In the genomic region with DNA sequence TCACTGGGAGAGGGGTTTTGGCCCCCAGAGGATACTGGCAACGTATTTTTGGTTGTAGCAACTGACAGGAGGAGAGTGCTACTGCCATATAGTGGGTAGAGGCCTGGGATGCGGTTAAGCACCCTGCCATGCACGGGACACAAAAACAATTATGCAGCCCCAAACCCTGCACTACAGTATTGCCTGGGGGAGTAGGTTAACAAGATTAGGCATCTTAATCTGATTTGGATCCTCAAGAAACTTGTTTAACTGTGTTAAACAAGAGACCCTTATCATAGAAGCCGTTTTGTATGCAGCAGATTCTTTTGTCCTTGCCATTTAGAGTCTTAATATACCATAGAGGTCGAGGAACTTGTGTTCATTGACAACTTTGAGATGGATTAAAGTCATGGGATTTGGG, we compare ENCODE assay signal across 13 cellular contexts. TPM values are rescaled to one million over a fixed set of nuclear protein-coding genes. Genes with fewer than 3 reads are reported as not detected.
DNase-seq lines count a peak whose midpoint lies in the region; ATAC-seq and TF ChIP-seq lines count a peak whose summit lies in the region.
"Had no signal": no experiment of that assay in that cellular context is flagged by ENCODE, and none has a peak within 500 bp of the region (broad histone marks: within the 10 kb centered on the region; RNA-seq: fewer than 3 reads in every experiment).

No MANE protein-coding gene starts in this region.

- H3K4me1 ChIP-seq in neural progenitor cell (peaks cover 41% of the 10 kb centered on the region), adrenal gland (replicated peaks in 1 of 2) (peaks cover 6 to 23% of the 10 kb centered on the region in 2 donors)

- DNase-seq in natural killer cell, result no peak
- no peak for DNase-seq in natural killer cell treated with Interleukin-12 subunit alpha and Interleukin-12 subunit beta and Interleukin-15 and Interleukin-18, amount 100 ng/mL, for 72 hours (ENCODE audit: low spot score)
- DNase-seq in epithelial cell of proximal tubule (ENCODE audit: low read depth), result no peak
- DNase-seq in neural progenitor cell (ENCODE audit: low spot score), result peak; percentile 54
- DNase-seq in D341Med (ENCODE audit: low spot score), result no peak
- no peak for DNase-seq in AG20443 (ENCODE audit: low spot score)
- no peak for DNase-seq in adrenal gland
- DNase-seq in GM19238 (ENCODE audit: insufficient read length, low spot score), result no peak
- DNase-seq: activated T-cell treated with anti-CD3 and anti-CD28 coated beads for 4 hours, aorta, DMS79, naive B cell, NCI-H1048 had no signal

- H3K36me3 Mint-ChIP-seq in natural killer cell (no peaks in the 10 kb centered on the region), neural progenitor cell (no peaks in the 10 kb centered on the region)
- H3K36me3 Mint-ChIP-seq in natural killer cell treated with Interleukin-12 subunit alpha and Interleukin-12 subunit beta and Interleukin-15 and Interleukin-18, amount 100 ng/mL, for 72 hours, result no peaks in the 10 kb centered on the region
- H3K36me3 Mint-ChIP-seq: naive B cell had no signal

- H3K4me2 ChIP-seq in neural progenitor cell, result peak overlapping the region; percentile 50

- peaks cover 12% of the 10 kb centered on the region for H4K20me1 ChIP-seq in neural progenitor cell (ENCODE audit: low read depth)

- no peaks in the 10 kb centered on the region for H3K27me3 Mint-ChIP-seq in natural killer cell (ENCODE audit: low read depth in 2 of 2)
- no peaks in the 10 kb centered on the region for H3K27me3 Mint-ChIP-seq in natural killer cell treated with Interleukin-12 subunit alpha and Interleukin-12 subunit beta and Interleukin-15 and Interleukin-18, amount 100 ng/mL, for 72 hours
- H3K27me3 Mint-ChIP-seq in neural progenitor cell (ENCODE audit: insufficient read depth, low read depth), result peaks cover 7% of the 10 kb centered on the region

- H3K9me3 Mint-ChIP-seq in natural killer cell, result no peaks in the 10 kb centered on the region
- no peaks in the 10 kb centered on the region for H3K9me3 Mint-ChIP-seq in natural killer cell treated with Interleukin-12 subunit alpha and Interleukin-12 subunit beta and Interleukin-15 and Interleukin-18, amount 100 ng/mL, for 72 hours
- no peaks in the 10 kb centered on the region for H3K9me3 Mint-ChIP-seq in neural progenitor cell
- H3K9me3 Mint-ChIP-seq: naive B cell had no signal

- peaks cover 46% of the 10 kb centered on the region for H3F3A ChIP-seq in neural progenitor cell (ENCODE audit: low read depth)

- peaks cover 60% of the 10 kb centered on the region for H3K27me3 ChIP-seq in neural progenitor cell
- no peaks in the 10 kb centered on the region for H3K27me3 ChIP-seq in adrenal gland

- no peak overlapping the region for H3K9ac ChIP-seq in neural progenitor cell

- peaks cover 65 to 69% of the 10 kb centered on the region in 2 donors for H3K4me1 Mint-ChIP-seq in natural killer cell
- peaks cover 44% of the 10 kb centered on the region in 2 donors for H3K4me1 Mint-ChIP-seq in natural killer cell treated with Interleukin-12 subunit alpha and Interleukin-12 subunit beta and Interleukin-15 and Interleukin-18, amount 100 ng/mL, for 72 hours (ENCODE audit: low read depth in 2 of 2)
- peaks cover 64% of the 10 kb centered on the region for H3K4me1 Mint-ChIP-seq in neural progenitor cell

- TF ChIP-seq CTCF in natural killer cell (IDR thresholded peaks at IDR 0.05), result no peak
- TF ChIP-seq CTCF in epithelial cell of proximal tubule (conservative IDR thresholded peaks at IDR 0.05; ENCODE audit: low read depth, low read length), result no peak
- no peak for TF ChIP-seq CTCF in neural progenitor cell (IDR thresholded peaks at IDR 0.05)
- TF ChIP-seq CTCF in adrenal gland (IDR thresholded peaks at IDR 0.05), result no peak

- ATAC-seq in natural killer cell, result no peak
- ATAC-seq in natural killer cell treated with Interleukin-12 subunit alpha and Interleukin-12 subunit beta and Interleukin-15 and Interleukin-18, amount 100 ng/mL, for 72 hours, result no peak

- H3K4me3 ChIP-seq in epithelial cell of proximal tubule (ENCODE audit: low read depth, low read length), result peak overlapping the region; percentile 85
- H3K4me3 ChIP-seq in neural progenitor cell, result no peak overlapping the region
- H3K4me3 ChIP-seq in adrenal gland, result no peak overlapping the region

- TF ChIP-seq POLR2A in adrenal gland (IDR thresholded peaks at IDR 0.05), result no peak

- peak overlapping the region; percentile 93 to 97 for H3K27ac Mint-ChIP-seq in natural killer cell
- no peak overlapping the region for H3K27ac Mint-ChIP-seq in natural killer cell treated with Interleukin-12 subunit alpha and Interleukin-12 subunit beta and Interleukin-15 and Interleukin-18, amount 100 ng/mL, for 72 hours
- no peak overlapping the region for H3K27ac Mint-ChIP-seq in neural progenitor cell

- 74 to 88% (median 82%) methylated on average over 5 of the region's 5 CpGs for WGBS in adrenal gland, 4 donors

- H3K4me3 Mint-ChIP-seq in natural killer cell (peak overlapping the region; percentile 53), neural progenitor cell (peak overlapping the region; percentile 58)
- H3K4me3 Mint-ChIP-seq in natural killer cell treated with Interleukin-12 subunit alpha and Interleukin-12 subunit beta and Interleukin-15 and Interleukin-18, amount 100 ng/mL, for 72 hours, result no peak overlapping the region

- H3K27ac ChIP-seq in neural progenitor cell (no peak overlapping the region), adrenal gland (no peak overlapping the region)

- no peak overlapping the region for H2AFZ ChIP-seq in neural progenitor cell (replicated peaks)

- no peaks in the 10 kb centered on the region for H3K79me2 ChIP-seq in neural progenitor cell (ENCODE audit: low read depth)

- H3K36me3 ChIP-seq in neural progenitor cell (no peaks in the 10 kb centered on the region), adrenal gland (replicated peaks in 1 of 2) (no peaks in the 10 kb centered on the region)

- no peaks in the 10 kb centered on the region for H3K9me3 ChIP-seq in neural progenitor cell (ENCODE audit: low read depth)
- no peaks in the 10 kb centered on the region for H3K9me3 ChIP-seq in adrenal gland (replicated peaks in 1 of 3)

- intact Hi-C loops in natural killer cell (cut with micrococcal nuclease) (loop anchor here (5.0 kb wide), 1 partner anchor 320 kb away; a partner anchor contains a TSS), adrenal gland (cut with DNase I) (loop anchor here (5.0 to 10.0 kb wide), 3 partner anchors 102 to 140 kb away; no protein-coding TSS in a partner anchor)

RNA-seq across cellular contexts. Expression of a gene that starts 3.4 kb away (rescaled TPM):
- total RNA-seq in natural killer cell (10 to 100 TPM; 63.3 to 93.4 (median 64.0) TPM), epithelial cell of proximal tubule (36.9 and 37.5 TPM in 2 replicates), neural progenitor cell (ENCODE audit: low replicate concordance) (12.8 and 15.9 TPM in 2 replicates), adrenal gland (10 to 100 TPM in 7 of 8 donors, 1 to 10 TPM in 1; 7.4 to 26.1 (median 13.9) TPM)
- 10 to 100 TPM; 12.2 to 13.6 TPM for total RNA-seq in natural killer cell treated with Interleukin-12 subunit alpha and Interleukin-12 subunit beta and Interleukin-15 and Interleukin-18, amount 100 ng/mL, for 72 hours
- 10 to 100 TPM in 2 of 3 donors, 1 to 10 TPM in 1; 6.2 to 39.6 (median 12.9) TPM for polyA plus RNA-seq in adrenal gland

Comparison
In these comparisons a context has a peak if more than half of its experiments do, and no peak if none do; other contexts are left out.
1. H3K27ac Mint-ChIP-seq: peak in natural killer cell (2 of 2); none in natural killer cell treated with Interleukin-12 subunit alpha and Interleukin-12 subunit beta and Interleukin-15 and Interleukin-18, amount 100 ng/mL, for 72 hours (0 of 2) and neural progenitor cell (single experiment).